Comparison of ENCODE assay signal across 22 cellular contexts in the genomic region with DNA sequence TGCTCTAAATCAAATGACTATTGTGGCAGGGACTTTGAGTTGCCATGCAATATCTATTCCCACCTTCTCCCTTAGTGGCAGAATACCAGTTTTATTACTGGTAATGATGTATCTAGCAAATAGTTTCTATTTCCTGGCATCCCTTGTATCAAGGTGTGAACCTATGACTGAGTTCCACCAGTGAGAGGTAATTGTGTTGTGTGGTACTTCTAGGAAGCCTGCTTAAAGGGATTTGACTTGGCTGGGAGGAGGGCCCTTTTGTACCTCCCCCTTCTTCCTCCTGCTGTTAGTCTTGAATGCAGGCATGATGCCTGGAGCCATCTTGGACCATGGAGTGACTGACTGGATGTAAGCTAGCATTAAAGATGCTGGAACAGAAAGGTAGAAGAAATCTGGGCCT.
DNase-seq lines count a peak whose midpoint lies in the region; ATAC-seq and TF ChIP-seq lines count a peak whose summit lies in the region.
"Had no signal": no experiment of that assay in that cellular context is flagged by ENCODE, and none has a peak within 500 bp of the region (broad histone marks: within the 10 kb centered on the region; RNA-seq: fewer than 3 reads in every experiment).

No MANE protein-coding gene starts in this region.

- in situ Hi-C loops in GM23248 (cut with MboI), result loop anchor here (25.0 kb wide), 1 partner anchor 400 kb away; no protein-coding TSS in a partner anchor

- DNase-seq in activated CD8-positive, alpha-beta memory T cell treated with anti-CD3 and anti-CD28 coated beads, Interleukin-2, amount 10 ng/mL, durations not matched to agents 7 days and 5 days, result no peak
- no peak for DNase-seq in activated CD8-positive, alpha-beta memory T cell treated with anti-CD3 and anti-CD28 coated beads, Interleukin-2, amount 50 U/mL, for 48 hours
- DNase-seq in GM23248, result peak; percentile 0
- no peak for DNase-seq in PC-3
- peak; percentile 15 for DNase-seq in renal cortical epithelial cell (ENCODE audit: low read depth)
- no peak for DNase-seq in CD8-positive, alpha-beta memory T cell
- no peak for DNase-seq in tibial nerve (ENCODE audit: low spot score in 2 of 2)
- DNase-seq: AML-193; CD4-positive, alpha-beta T cell; COR-L47; H9; HFFc6; KG1; NCI-H1092 treated with DMSO at 0.1 percent for 48 hours; NCI-H1436 treated with DMSO at 0.1 percent for 48 hours; NCI-H187 treated with DMSO at 0.1 percent for 48 hours; NCI-H2171 treated with DMSO at 0.1 percent for 48 hours; NCI-H524; NCI-H774; SK-N-SH had no signal

- no peak for TF ChIP-seq POLR2A in tibial nerve (IDR thresholded peaks at IDR 0.05)

- no peaks in the 10 kb centered on the region for H4K20me1 ChIP-seq in GM23248 (ENCODE audit: insufficient read depth)
- H4K20me1 ChIP-seq in PC-3 (ENCODE audit: low read length), result no peaks in the 10 kb centered on the region

- no peak overlapping the region for H3K4me3 Mint-ChIP-seq in activated CD8-positive, alpha-beta memory T cell treated with anti-CD3 and anti-CD28 coated beads, Interleukin-2, amount 10 ng/mL, durations not matched to agents 7 days and 5 days
- H3K4me3 Mint-ChIP-seq in CD8-positive, alpha-beta memory T cell, result no peak overlapping the region
- H3K4me3 Mint-ChIP-seq: CD4-positive, alpha-beta T cell; GM23338; H9; HFFc6 had no signal

- H3K27me3 ChIP-seq in GM23248 (replicated peaks; ENCODE audit: insufficient read depth) (no peaks in the 10 kb centered on the region), PC-3 (ENCODE audit: low read length) (no peaks in the 10 kb centered on the region), tibial nerve (no peaks in the 10 kb centered on the region)
- no peaks in the 10 kb centered on the region for H3K27me3 ChIP-seq in CD8-positive, alpha-beta memory T cell (ENCODE audit: insufficient read depth, low read length, poor library complexity, severe bottlenecking)

- H3K9me3 ChIP-seq in GM23248 (ENCODE audit: low read depth) (no peaks in the 10 kb centered on the region), PC-3 (ENCODE audit: low read length) (no peaks in the 10 kb centered on the region), tibial nerve (no peaks in the 10 kb centered on the region)
- no peaks in the 10 kb centered on the region for H3K9me3 ChIP-seq in CD8-positive, alpha-beta memory T cell (ENCODE audit: low read length)
- H3K9me3 ChIP-seq: SK-N-SH had no signal

- H3K36me3 ChIP-seq in GM23248 (ENCODE audit: low read depth), result no peaks in the 10 kb centered on the region
- H3K36me3 ChIP-seq in PC-3 (ENCODE audit: low read depth, low read length), result no peaks in the 10 kb centered on the region
- no peaks in the 10 kb centered on the region for H3K36me3 ChIP-seq in CD8-positive, alpha-beta memory T cell (ENCODE audit: insufficient read depth, low read length)
- H3K36me3 ChIP-seq in tibial nerve, result no peaks in the 10 kb centered on the region
- H3K36me3 ChIP-seq: BLaER1 treated with 17β-estradiol and CSF1 and Interleukin-3, amounts not matched to agents 10 nM and 100 nM had no signal

- H2AFZ ChIP-seq in GM23248 (no peak overlapping the region), PC-3 (ENCODE audit: low read length) (no peak overlapping the region)
- H2AFZ ChIP-seq: GM23338 had no signal

- H3F3A ChIP-seq in GM23248 (ENCODE audit: insufficient read depth) (no peaks in the 10 kb centered on the region), PC-3 (ENCODE audit: low read length, unreplicated experiment) (no peaks in the 10 kb centered on the region)

- H3K9ac ChIP-seq in GM23248 (no peak overlapping the region), PC-3 (ENCODE audit: low read length) (no peak overlapping the region)
- H3K9ac ChIP-seq: BLaER1 treated with 17β-estradiol and CSF1 and Interleukin-3, amounts not matched to agents 10 nM and 100 nM; SK-N-SH had no signal

- no peak overlapping the region for H3K27ac Mint-ChIP-seq in activated CD8-positive, alpha-beta memory T cell treated with anti-CD3 and anti-CD28 coated beads, Interleukin-2, amount 10 ng/mL, durations not matched to agents 7 days and 5 days
- H3K27ac Mint-ChIP-seq in CD8-positive, alpha-beta memory T cell, result no peak overlapping the region
- H3K27ac Mint-ChIP-seq: CD4-positive, alpha-beta T cell; GM23338; H9 had no signal

- TF ChIP-seq CTCF in PC-3 (conservative IDR thresholded peaks at IDR 0.05; ENCODE audit: low read depth, low read length) (no peak), tibial nerve (IDR thresholded peaks at IDR 0.05) (no peak)

- ATAC-seq in activated CD8-positive, alpha-beta memory T cell treated with anti-CD3 and anti-CD28 coated beads, Interleukin-2, amount 10 ng/mL, durations not matched to agents 7 days and 5 days, result peak; percentile 27
- peak; percentile 33 for ATAC-seq in PC-3
- ATAC-seq: GM23338 had no signal

- H3K27me3 Mint-ChIP-seq in activated CD8-positive, alpha-beta memory T cell treated with anti-CD3 and anti-CD28 coated beads, Interleukin-2, amount 10 ng/mL, durations not matched to agents 7 days and 5 days, result peaks cover 3% of the 10 kb centered on the region
- peaks cover 3 to 8% of the 10 kb centered on the region in 2 donors for H3K27me3 Mint-ChIP-seq in CD8-positive, alpha-beta memory T cell
- H3K27me3 Mint-ChIP-seq: CD4-positive, alpha-beta T cell had no signal

- H3K4me1 ChIP-seq in GM23248 (ENCODE audit: insufficient read depth), result peaks cover 11% of the 10 kb centered on the region
- peaks cover 13% of the 10 kb centered on the region for H3K4me1 ChIP-seq in PC-3 (ENCODE audit: insufficient read depth, low read length)
- H3K4me1 ChIP-seq in CD8-positive, alpha-beta memory T cell (ENCODE audit: insufficient read depth, low read length), result no peaks in the 10 kb centered on the region
- no peaks in the 10 kb centered on the region for H3K4me1 ChIP-seq in tibial nerve
- H3K4me1 ChIP-seq: BLaER1 treated with 17β-estradiol and CSF1 and Interleukin-3, amounts not matched to agents 10 nM and 100 nM had no signal

- CTCF ChIA-PET in activated CD8-positive, alpha-beta memory T cell treated with anti-CD3 and anti-CD28 coated beads, Interleukin-2, amount 10 ng/mL, durations not matched to agents 7 days and 5 days (lab: Charles Lee), result no interaction called here
- CTCF ChIA-PET in PC-3 (lab: Charles Lee), result no interaction called here
- CTCF ChIA-PET in CD8-positive, alpha-beta memory T cell (lab: Charles Lee), result no interaction called here

- H3K4me2 ChIP-seq in GM23248 (ENCODE audit: unreplicated experiment) (no peak overlapping the region), PC-3 (ENCODE audit: low read length) (peak overlapping the region; percentile 6; the same call in 1 of the 2 replicates)
- H3K4me2 ChIP-seq: BLaER1 treated with 17β-estradiol and CSF1 and Interleukin-3, amounts not matched to agents 10 nM and 100 nM; GM23338; SK-N-SH had no signal

- H3K9me2 ChIP-seq in GM23248 (ENCODE audit: insufficient read depth) (no peaks in the 10 kb centered on the region), PC-3 (replicated peaks; ENCODE audit: low read length) (no peaks in the 10 kb centered on the region)
- H3K9me2 ChIP-seq: SK-N-SH had no signal

- no peaks in the 10 kb centered on the region for H3K9me3 Mint-ChIP-seq in activated CD8-positive, alpha-beta memory T cell treated with anti-CD3 and anti-CD28 coated beads, Interleukin-2, amount 10 ng/mL, durations not matched to agents 7 days and 5 days (ENCODE audit: low read depth)
- H3K9me3 Mint-ChIP-seq in CD8-positive, alpha-beta memory T cell, result no peaks in the 10 kb centered on the region
- H3K9me3 Mint-ChIP-seq: CD4-positive, alpha-beta T cell; GM23338; HFFc6 had no signal

- BruUV-seq in PC-3 (replicated peaks; lab: Mats Ljungman, UMichigan), result no TSS peak

- H3K4me3 ChIP-seq in GM23248, result no peak overlapping the region
- no peak overlapping the region for H3K4me3 ChIP-seq in PC-3 (ENCODE audit: low read length)
- H3K4me3 ChIP-seq in CD8-positive, alpha-beta memory T cell (ENCODE audit: low read length), result no peak overlapping the region
- no peak overlapping the region for H3K4me3 ChIP-seq in tibial nerve
- H3K4me3 ChIP-seq: BLaER1 treated with 17β-estradiol and CSF1 and Interleukin-3, amounts not matched to agents 10 nM and 100 nM; GM23338 had no signal

- POLR2A ChIA-PET in PC-3 (lab: Charles Lee; ENCODE audit: unreplicated experiment), result no interaction called here
- POLR2A ChIA-PET in CD8-positive, alpha-beta memory T cell (lab: Charles Lee), result no interaction called here

- intact Hi-C loops in PC-3 (cut with micrococcal nuclease), result no loop called here

- H3K27ac ChIP-seq in GM23248 (no peak overlapping the region), PC-3 (ENCODE audit: low read length) (no peak overlapping the region), tibial nerve (no peak overlapping the region)
- H3K27ac ChIP-seq in CD8-positive, alpha-beta memory T cell (ENCODE audit: low read depth, low read length), result no peak overlapping the region
- H3K27ac ChIP-seq: BLaER1 treated with 17β-estradiol and CSF1 and Interleukin-3, amounts not matched to agents 10 nM and 100 nM had no signal

- no peak for TF ChIP-seq EP300 in tibial nerve (IDR thresholded peaks at IDR 0.05)

- H3K36me3 Mint-ChIP-seq in activated CD8-positive, alpha-beta memory T cell treated with anti-CD3 and anti-CD28 coated beads, Interleukin-2, amount 10 ng/mL, durations not matched to agents 7 days and 5 days, result peaks cover 2% of the 10 kb centered on the region
- no peaks in the 10 kb centered on the region for H3K36me3 Mint-ChIP-seq in CD8-positive, alpha-beta memory T cell

- H3K79me2 ChIP-seq in GM23248 (ENCODE audit: insufficient read depth) (no peaks in the 10 kb centered on the region), PC-3 (ENCODE audit: low read length) (no peaks in the 10 kb centered on the region)

- peaks cover 10% of the 10 kb centered on the region for H3K4me1 Mint-ChIP-seq in activated CD8-positive, alpha-beta memory T cell treated with anti-CD3 and anti-CD28 coated beads, Interleukin-2, amount 10 ng/mL, durations not matched to agents 7 days and 5 days
- H3K4me1 Mint-ChIP-seq in CD8-positive, alpha-beta memory T cell, result peaks cover 5 to 6% (median 6%) of the 10 kb centered on the region in 3 donors
- H3K4me1 Mint-ChIP-seq: GM23338, H9 had no signal

Comparison
In these comparisons a context has a peak if more than half of its experiments do, and no peak if none do; other contexts are left out.
1. DNase-seq: peak in GM23248 (single experiment) and renal cortical epithelial cell (single experiment); none in activated CD8-positive, alpha-beta memory T cell treated with anti-CD3 and anti-CD28 coated beads, Interleukin-2, amount 10 ng/mL, durations not matched to agents 7 days and 5 days (single experiment), activated CD8-positive, alpha-beta memory T cell treated with anti-CD3 and anti-CD28 coated beads, Interleukin-2, amount 50 U/mL, for 48 hours (single experiment), PC-3 (single experiment), CD8-positive, alpha-beta memory T cell (0 of 5) and tibial nerve (0 of 2).